Comparison of ENCODE assay signal across 1 cellular context in genomic region chr12:132707241-132707640, GRCh38.
TF ChIP-seq lines count a peak whose summit lies in the region.

No MANE protein-coding gene starts in this region.

TF ChIP-seq in HEK293, 187 proteins besides CTCF, POLR2A, EP300 and RAD21 (continued from another document):
- no peak for TF ChIP-seq ZNF18 (tag by site-specific recombination; IDR thresholded peaks at IDR 0.05)
